In genomic region chr13:101417043-101417406, GRCh38 we compare ENCODE assay signal across 8 cellular contexts. TPM values are rescaled to one million over a fixed set of nuclear protein-coding genes. Genes with fewer than 3 reads are reported as not detected.
DNase-seq lines count a peak whose midpoint lies in the region; ATAC-seq lines count a peak whose summit lies in the region.

No MANE protein-coding gene starts in this region.

- peak; percentile 7 for DNase-seq in Caki2 (ENCODE audit: low read depth)
- DNase-seq in NCI-H2227 (lab: John Stamatoyannopoulos, UW; ENCODE audit: unreplicated experiment), result peak; percentile 9
- DNase-seq in dermis blood vessel endothelial cell, result peak; percentile 44
- no peak for DNase-seq in NAMALWA (ENCODE audit: low spot score)
- DNase-seq in stimulated activated naive CD8-positive, alpha-beta T cell treated with anti-CD3 and anti-CD28 coated beads, Interleukin-15, Interleukin-2, amounts not matched to agents 100 U/mL and 50 U/mL, for 24 hours, result no peak

- H3K36me3 ChIP-seq in muscle layer of duodenum (ENCODE audit: control insufficient read depth in 1 of 2, insufficient read depth in 2 of 2, low read length in 2 of 2), result no peaks in the 10 kb centered on the region

- H3K9me3 ChIP-seq in muscle layer of duodenum (ENCODE audit: control insufficient read depth in 1 of 2, low read length in 2 of 2), result no peaks in the 10 kb centered on the region

- H3K27me3 ChIP-seq in muscle layer of duodenum (ENCODE audit: low read depth, low read length), result peaks cover 4% of the 10 kb centered on the region

- peaks cover 0 to 9% of the 10 kb centered on the region in 2 donors for H3K4me1 ChIP-seq in muscle layer of duodenum (ENCODE audit: control insufficient read depth in 1 of 2, insufficient read depth in 2 of 2, low read length in 2 of 2)

- no peak for ATAC-seq in GM19395 (IDR thresholded peaks at IDR 0.05; ENCODE audit: unreplicated experiment)
- ATAC-seq in HG02852 (IDR thresholded peaks at IDR 0.05; ENCODE audit: unreplicated experiment), result no peak
- ATAC-seq in stimulated activated naive CD8-positive, alpha-beta T cell treated with anti-CD3 and anti-CD28 coated beads, Interleukin-15, Interleukin-2, amounts not matched to agents 100 U/mL and 50 U/mL, for 24 hours, result no peak

- H3K27ac ChIP-seq in muscle layer of duodenum (ENCODE audit: low read length), result no peak overlapping the region

- in situ Hi-C loops in Caki2 (cut with HindIII; ENCODE audit: low pct_unique_long_range_greater_than_20kb, low sequenced_read_pairs), result no loop called here

- peak overlapping the region; percentile 50 to 63 for H3K4me3 ChIP-seq in muscle layer of duodenum (ENCODE audit: low read depth in 1 of 2, low read length in 2 of 2)

RNA-seq across cellular contexts. Expression of gene NALCN, which starts 0.7 kb away (rescaled TPM):
- 0.34 TPM in 1 of 2 replicates, not detected in the other for total RNA-seq in Caki2 (2014; rRNA removed; shearing (Covaris generic); ENCODE audit: low replicate concordance)
- total RNA-seq in dermis blood vessel endothelial cell, result 12.9 TPM in 2 replicates

RNA-seq across cellular contexts. Expression of gene ITGBL1, which starts 35.5 kb away (rescaled TPM):
- not detected in 2 replicates for total RNA-seq in Caki2 (2014; rRNA removed; shearing (Covaris generic); ENCODE audit: low replicate concordance)
- 7.9 and 16.3 TPM in 2 replicates for total RNA-seq in dermis blood vessel endothelial cell

Comparison
In these comparisons a context has a peak if more than half of its experiments do, and no peak if none do; other contexts are left out.
1. DNase-seq: peak in Caki2 (single experiment), NCI-H2227 (single experiment) and dermis blood vessel endothelial cell (single experiment); none in NAMALWA (single experiment) and stimulated activated naive CD8-positive, alpha-beta T cell treated with anti-CD3 and anti-CD28 coated beads, Interleukin-15, Interleukin-2, amounts not matched to agents 100 U/mL and 50 U/mL, for 24 hours (single experiment).
2. RNA of gene NALCN, which starts 0.7 kb away (total RNA-seq): 12.9 TPM in dermis blood vessel endothelial cell; 0.34 TPM in Caki2; every median in the first group is over 10 times any median in the second.